8 cellular contexts compared by ENCODE assay signal in the genomic region with DNA sequence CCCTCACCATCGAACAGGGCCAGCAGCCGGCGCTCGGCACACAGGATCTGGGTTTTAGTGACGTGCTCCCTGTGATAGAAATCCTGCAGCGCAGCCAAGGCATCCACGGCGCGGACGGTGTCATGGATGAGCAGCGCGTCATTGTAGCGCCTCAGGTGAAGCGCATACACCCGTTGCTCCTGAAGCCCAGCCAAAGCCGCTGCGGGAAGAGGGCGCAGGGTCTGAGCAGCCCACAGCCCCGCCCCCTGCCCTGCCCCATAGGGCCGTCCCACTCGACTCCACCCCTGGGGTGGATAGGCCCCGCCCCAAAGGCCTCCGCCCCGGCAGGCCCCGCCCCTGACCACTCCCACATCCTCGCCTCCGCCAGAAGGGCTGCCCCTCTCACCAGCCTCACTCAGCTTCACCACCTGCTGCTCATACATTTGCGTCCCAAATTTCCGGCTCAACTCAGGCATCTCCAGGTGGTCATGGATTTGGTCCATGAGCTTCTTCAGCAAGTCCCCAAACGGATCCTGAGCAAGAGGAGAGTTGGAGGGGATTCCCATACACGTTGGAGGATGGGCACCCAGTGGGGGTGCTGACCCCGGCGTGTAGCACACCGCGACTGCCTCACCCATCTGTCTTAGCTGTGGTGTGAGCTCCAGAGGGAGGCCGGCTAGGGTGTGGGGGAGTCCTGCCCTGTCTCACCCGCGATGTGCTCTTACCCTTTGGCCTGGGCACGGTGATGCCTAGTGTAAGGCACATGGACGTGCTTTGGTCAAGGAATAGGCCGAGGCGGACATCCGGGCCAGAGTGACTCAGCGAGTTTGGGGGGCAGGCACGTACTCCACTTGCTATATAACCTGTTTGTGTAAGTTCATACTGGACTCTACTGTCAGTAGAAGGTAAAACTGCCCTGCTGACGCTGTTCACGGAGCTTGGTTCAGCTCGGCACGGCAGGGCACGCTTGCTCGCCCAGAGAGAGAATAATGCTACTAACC. TPM values are rescaled to one million over a fixed set of nuclear protein-coding genes. Genes with fewer than 3 reads are reported as not detected.
DNase-seq lines count a peak whose midpoint lies in the region; ATAC-seq and TF ChIP-seq lines count a peak whose summit lies in the region.

No MANE protein-coding gene starts in this region.

- peak; percentile 22 for TF ChIP-seq POLR2A in GM15510 (IDR thresholded peaks at IDR 0.05; ENCODE audit: borderline replicate concordance, extremely low read depth, insufficient read length)

- peak; percentile 60 for ATAC-seq in HG02970 (IDR thresholded peaks at IDR 0.05; ENCODE audit: low FRiP score, unreplicated experiment)

- peak overlapping the region; percentile 27 for H3K4me3 ChIP-seq in mononuclear cell (ENCODE audit: low read length)

- H3K4me1 ChIP-seq in mononuclear cell (ENCODE audit: insufficient read depth, low read length) = peaks cover 28% of the 10 kb centered on the region

- no peaks in the 10 kb centered on the region for H3K9me3 ChIP-seq in mononuclear cell (ENCODE audit: low read depth, low read length)

- no peaks in the 10 kb centered on the region for H3K27me3 ChIP-seq in mononuclear cell (ENCODE audit: insufficient read depth, low read length)

- DNase-seq in NCI-H345 (lab: John Stamatoyannopoulos, UW) = peak; percentile 76
- peak; percentile 85 to 90 for DNase-seq in activated CD4-positive, alpha-beta T cell treated with anti-CD3 and anti-CD28 coated beads, Interleukin-2, amount 50 U/mL, for 4 hours
- DNase-seq in dermis microvascular lymphatic vessel endothelial cell (ENCODE audit: low read depth in 2 of 2) = peak; percentile 40 to 79
- peak; percentile 75 to 84 for DNase-seq in stimulated activated CD8-positive, alpha-beta memory T cell treated with anti-CD3 and anti-CD28 coated beads, Interleukin-4, amount 100 ng/mL, for 4 hours (ENCODE audit: low read depth in 2 of 2, low spot score in 1 of 2)
- no peak for DNase-seq in DMS79 (lab: John Stamatoyannopoulos, UW)

RNA-seq across cellular contexts. Expression of a gene that starts 4.6 kb away (rescaled TPM):
- total RNA-seq in dermis microvascular lymphatic vessel endothelial cell (3.5 TPM in 2 replicates), mononuclear cell (12.3 TPM)

RNA-seq across cellular contexts. Expression of a gene that starts 9.6 kb away (rescaled TPM):
- under 0.01 TPM in 1 of 2 replicates, not detected in the other for total RNA-seq in dermis microvascular lymphatic vessel endothelial cell
- total RNA-seq in mononuclear cell = 0.10 TPM

RNA-seq across cellular contexts. Expression of a gene that starts 13.3 kb away (rescaled TPM):
- total RNA-seq in dermis microvascular lymphatic vessel endothelial cell (4.5 and 10.0 TPM in 2 replicates), mononuclear cell (12.4 TPM)

RNA-seq across cellular contexts. Expression of a gene that starts 14.7 kb away (rescaled TPM):
- total RNA-seq in dermis microvascular lymphatic vessel endothelial cell (under 0.01 TPM in 1 of 2 replicates, not detected in the other), mononuclear cell (not detected)

RNA-seq across cellular contexts. Expression of a gene that starts 46.9 kb away (rescaled TPM):
- 69.6 and 135 TPM in 2 replicates for total RNA-seq in dermis microvascular lymphatic vessel endothelial cell
- 106 TPM for total RNA-seq in mononuclear cell
